In genomic region chr4:188778880-188779279, GRCh38 we compare ENCODE assay signal across 23 cellular contexts.
DNase-seq lines count a peak whose midpoint lies in the region; ATAC-seq, FAIRE-seq and TF ChIP-seq lines count a peak whose summit lies in the region.
"Had no signal": no experiment of that assay in that cellular context is flagged by ENCODE, and none has a peak within 500 bp of the region (broad histone marks: within the 10 kb centered on the region; RNA-seq: fewer than 3 reads in every experiment).

No MANE protein-coding gene starts in this region.

- FAIRE-seq in HTR-8/SVneo (lab: Jason Lieb, UNC) (no peak), D721Med (lab: Jason Lieb, UNC) (no peak)
- FAIRE-seq: kidney, TTC549 had no signal

- H3K27me3 ChIP-seq in heart left ventricle = no peaks in the 10 kb centered on the region

- no peak overlapping the region for H3K4me3 ChIP-seq in heart left ventricle

- H3K27ac Mint-ChIP-seq in chondrocyte (ENCODE audit: unreplicated experiment) = peak overlapping the region; percentile 5
- H3K27ac Mint-ChIP-seq: activated CD4-positive, alpha-beta T cell treated with anti-CD3 and anti-CD28 coated beads, Interleukin-2, amount 10 ng/mL, durations not matched to agents 7 days and 5 days; CD8-positive, alpha-beta T cell; natural killer cell had no signal

- TF ChIP-seq POLR2A in heart left ventricle (IDR thresholded peaks at IDR 0.05) = no peak

- no peaks in the 10 kb centered on the region for H3K9me3 ChIP-seq in heart left ventricle

- no peaks in the 10 kb centered on the region for H3K27me3 Mint-ChIP-seq in chondrocyte (ENCODE audit: low read depth)
- H3K27me3 Mint-ChIP-seq: activated CD4-positive, alpha-beta T cell treated with anti-CD3 and anti-CD28 coated beads, Interleukin-2, amount 10 ng/mL, durations not matched to agents 7 days and 5 days had no signal

- H3K4me1 Mint-ChIP-seq in chondrocyte (ENCODE audit: low read depth) = peaks cover 34% of the 10 kb centered on the region
- H3K4me1 Mint-ChIP-seq: activated CD4-positive, alpha-beta T cell treated with anti-CD3 and anti-CD28 coated beads, Interleukin-2, amount 10 ng/mL, durations not matched to agents 7 days and 5 days; natural killer cell had no signal

- WGBS in heart left ventricle, 4 donors = 65 to 75% (median 69%) methylated on average over 4 of the region's 4 CpGs

- no peaks in the 10 kb centered on the region for H3K36me3 ChIP-seq in heart left ventricle

- H3K4me1 ChIP-seq in heart left ventricle = no peaks in the 10 kb centered on the region
- H3K4me1 ChIP-seq: parathyroid adenoma had no signal

- DNase-seq in ACHN (peak; percentile 3), HTR-8/SVneo (ENCODE audit: insufficient read length, low spot score) (peak; percentile 14), chondrocyte (ENCODE audit: low spot score) (no peak), kidney glomerular epithelial cell (lab: John Stamatoyannopoulos, UW) (peak; percentile 50), heart left ventricle (no peak), D721Med (ENCODE audit: insufficient read length, low spot score) (no peak), dermis blood vessel endothelial cell (no peak), NCI-H187 (lab: John Stamatoyannopoulos, UW) (no peak)
- DNase-seq: activated CD4-positive, alpha-beta T cell treated with anti-CD3 and anti-CD28 coated beads, Interleukin-2, amount 10 ng/mL, durations not matched to agents 7 days and 5 days; activated effector memory CD4-positive, alpha-beta T cell treated with anti-CD3 and anti-CD28 coated beads, Interleukin-2, amount 50 U/mL, for 16 hours; amniotic stem cell; CD8-positive, alpha-beta T cell; cerebellar nuclear complex; DND-41; hypothalamus; KG1; kidney; natural killer cell; NCI-H1092; NCI-H524; stimulated activated CD4-positive, alpha-beta T cell treated with anti-CD3 and anti-CD28 coated beads, Interleukin-2, amount 100 ng/mL, for 24 hours had no signal

- no peak overlapping the region for H3K27ac ChIP-seq in heart left ventricle
- H3K27ac ChIP-seq: parathyroid adenoma had no signal

- in situ Hi-C loops in ACHN (cut with HindIII; ENCODE audit: low pct_ligation_motif_present, low pct_unique_long_range_greater_than_20kb, low sequenced_read_pairs) = no loop called here

- no peaks in the 10 kb centered on the region for H3K36me3 Mint-ChIP-seq in chondrocyte (ENCODE audit: low read depth)
- H3K36me3 Mint-ChIP-seq: CD8-positive, alpha-beta T cell; natural killer cell had no signal

- H3K9me3 Mint-ChIP-seq in chondrocyte (ENCODE audit: low read depth) = peaks cover 5% of the 10 kb centered on the region

- no peak overlapping the region for H3K4me3 Mint-ChIP-seq in chondrocyte (ENCODE audit: unreplicated experiment)
- H3K4me3 Mint-ChIP-seq: activated CD4-positive, alpha-beta T cell treated with anti-CD3 and anti-CD28 coated beads, Interleukin-2, amount 10 ng/mL, durations not matched to agents 7 days and 5 days; CD8-positive, alpha-beta T cell; natural killer cell had no signal

- ATAC-seq in heart left ventricle = no peak
- ATAC-seq: CD8-positive, alpha-beta T cell; natural killer cell had no signal

- TF ChIP-seq CTCF in chondrocyte (IDR thresholded peaks at IDR 0.05) (no peak), heart left ventricle (IDR thresholded peaks at IDR 0.05) (no peak), D721Med (IDR thresholded peaks at IDR 0.05; ENCODE audit: insufficient read depth, missing control alignments) (no peak)

- intact Hi-C loops in heart left ventricle (cut with DNase I) = no loop called here

Comparison
In these comparisons a context has a peak if more than half of its experiments do, and no peak if none do; other contexts are left out.
1. DNase-seq: peak in ACHN (single experiment), HTR-8/SVneo (single experiment) and kidney glomerular epithelial cell (single experiment); none in chondrocyte (single experiment), heart left ventricle (0 of 5), D721Med (single experiment), dermis blood vessel endothelial cell (single experiment) and NCI-H187 (0 of 2).